Comparison of ENCODE assay signal across 16 cellular contexts in the genomic region with DNA sequence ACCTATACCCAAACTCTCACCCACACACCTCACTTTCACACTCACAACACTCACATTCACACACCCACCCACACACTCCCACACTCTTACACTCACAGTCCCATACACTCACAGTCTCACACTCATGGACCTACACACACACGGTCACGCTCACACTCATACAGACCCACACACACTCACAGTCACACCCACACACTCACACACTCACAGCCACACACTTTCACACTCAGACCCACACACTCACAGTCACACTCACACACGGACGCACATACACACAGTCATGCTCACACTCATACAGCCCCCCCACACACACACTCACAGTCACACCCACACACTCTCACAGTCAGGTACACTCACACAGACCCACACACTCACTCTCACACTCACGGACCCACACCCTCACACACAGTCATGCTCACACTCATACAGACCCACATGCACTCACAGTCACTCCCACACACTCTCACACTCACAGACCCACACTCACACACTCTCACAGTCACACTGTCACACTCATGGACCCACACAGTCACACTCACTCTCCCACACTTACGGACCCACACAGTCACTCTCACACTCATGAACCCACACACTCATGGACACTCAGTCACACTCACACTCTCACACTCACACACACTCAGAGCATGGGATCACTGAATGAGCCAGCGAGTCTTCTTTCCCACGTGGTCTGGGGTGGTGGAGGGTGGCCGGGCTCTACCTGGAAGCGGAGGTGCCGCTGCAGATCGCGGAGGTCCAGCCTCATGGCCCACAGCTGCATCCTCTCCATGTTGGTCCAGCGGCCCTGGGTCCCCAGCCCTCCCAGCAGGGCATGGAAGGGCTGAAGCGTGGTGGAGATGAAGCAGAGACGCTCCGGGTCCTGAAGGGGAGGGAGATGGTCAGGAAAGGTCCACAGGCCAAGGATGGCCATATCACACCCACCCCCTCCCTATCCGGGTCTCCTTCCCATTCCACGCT. TPM values are rescaled to one million over a fixed set of nuclear protein-coding genes. Genes with fewer than 3 reads are reported as not detected.
DNase-seq lines count a peak whose midpoint lies in the region; FAIRE-seq and TF ChIP-seq lines count a peak whose summit lies in the region.
"Had no signal": no experiment of that assay in that cellular context is flagged by ENCODE, and none has a peak within 500 bp of the region (broad histone marks: within the 10 kb centered on the region; RNA-seq: fewer than 3 reads in every experiment).

No MANE protein-coding gene starts in this region.

- no peaks in the 10 kb centered on the region for H4K20me1 ChIP-seq in OCI-LY3 (ENCODE audit: insufficient read depth, low read length)

- H2AK5ac ChIP-seq in neuronal stem cell (ENCODE audit: low read depth, low read length), result no peak overlapping the region

- peak overlapping the region; percentile 27 for H3K18ac ChIP-seq in neuronal stem cell (ENCODE audit: low read length)

- H2BK12ac ChIP-seq in neuronal stem cell (ENCODE audit: low read length), result peak overlapping the region; percentile 75

- no peak overlapping the region for H4K91ac ChIP-seq in neuronal stem cell (ENCODE audit: low read depth, low read length, poor library complexity)

- no peak overlapping the region for H3K27ac ChIP-seq in OCI-LY3 (ENCODE audit: low read length)
- H3K27ac ChIP-seq in neuronal stem cell (replicated peaks; ENCODE audit: low read length), result no peak overlapping the region
- H3K27ac ChIP-seq: A549, Peyer's patch had no signal

- H3K4me2 ChIP-seq in OCI-LY3 (ENCODE audit: low read length) (peak overlapping the region; percentile 19; the same call in 1 of the 2 replicates), neuronal stem cell (ENCODE audit: insufficient read depth, low read length, poor library complexity, severe bottlenecking) (no peak overlapping the region)
- H3K4me2 ChIP-seq: A549, GM23338 had no signal

- H3K23ac ChIP-seq in neuronal stem cell (ENCODE audit: low read depth, low read length, poor library complexity), result peak overlapping the region; percentile 91

- peaks cover 36% of the 10 kb centered on the region for H3K36me3 ChIP-seq in OCI-LY3 (replicated peaks; ENCODE audit: low read depth, low read length)
- no peaks in the 10 kb centered on the region for H3K36me3 ChIP-seq in neuronal stem cell (replicated peaks in 1 of 2; ENCODE audit: control insufficient read depth in 2 of 2, insufficient read depth in 2 of 2, low read length in 2 of 2)

- peak; percentile 88 for FAIRE-seq in GM12891 (lab: Jason Lieb, UNC)
- FAIRE-seq: A549, G401.6 had no signal

- DNase-seq in GM12891 (ENCODE audit: insufficient read length, low spot score) (no peak), neuronal stem cell (ENCODE audit: low spot score) (no peak), DMS53 treated with DMSO at 0.1 percent for 48 hours (lab: John Stamatoyannopoulos, UW; ENCODE audit: unreplicated experiment) (no peak), NCI-H2196 treated with DMSO at 0.1 percent for 48 hours (lab: John Stamatoyannopoulos, UW; ENCODE audit: unreplicated experiment) (no peak)
- no peak for DNase-seq in stimulated activated naive CD4-positive, alpha-beta T cell (lab: John Stamatoyannopoulos, UW)
- DNase-seq: C1 segment of cervical spinal cord, DND-41, NCI-H1048, NCI-H146, NCI-H2081, NCI-H510A treated with DMSO at 0.1 percent for 48 hours, Peyer's patch had no signal

- TF ChIP-seq POLR2A in GM12891 (IDR thresholded peaks at IDR 0.05; ENCODE audit: low read depth, low read length), result no peak

- no peaks in the 10 kb centered on the region for H3K9me3 ChIP-seq in OCI-LY3 (ENCODE audit: insufficient read depth, low read length)
- H3K9me3 ChIP-seq in neuronal stem cell (replicated peaks in 1 of 2; ENCODE audit: control insufficient read depth in 2 of 2, insufficient read depth in 1 of 2, low read depth in 1 of 2, low read length in 2 of 2), result no peaks in the 10 kb centered on the region
- H3K9me3 ChIP-seq: A549, Peyer's patch had no signal

- H2BK120ac ChIP-seq in neuronal stem cell (ENCODE audit: low read depth, low read length), result no peak overlapping the region

- H3K14ac ChIP-seq in neuronal stem cell (ENCODE audit: low read length), result peak overlapping the region; percentile 75

- H3K4me1 ChIP-seq in OCI-LY3 (ENCODE audit: low read length) (peaks cover 57% of the 10 kb centered on the region), neuronal stem cell (ENCODE audit: control insufficient read depth in 2 of 2, insufficient read depth in 1 of 2, low read depth in 1 of 2, low read length in 2 of 2) (no peaks in the 10 kb centered on the region)
- H3K4me1 ChIP-seq: A549, Peyer's patch had no signal

- no peak overlapping the region for H4K8ac ChIP-seq in neuronal stem cell (ENCODE audit: low read depth, low read length)

- H3K9ac ChIP-seq in OCI-LY3 (ENCODE audit: low read length), result no peak overlapping the region
- peak overlapping the region; percentile 78 for H3K9ac ChIP-seq in neuronal stem cell (ENCODE audit: low read depth, low read length, poor library complexity)

- H3K79me1 ChIP-seq in neuronal stem cell (ENCODE audit: low read depth, low read length), result peaks cover 4% of the 10 kb centered on the region

- H2BK5ac ChIP-seq in neuronal stem cell (ENCODE audit: low read length), result peak overlapping the region; percentile 48

- H2BK15ac ChIP-seq in neuronal stem cell (ENCODE audit: low read length), result peak overlapping the region; percentile 30

- H3K27me3 ChIP-seq in OCI-LY3 (ENCODE audit: low read depth, low read length) (no peaks in the 10 kb centered on the region), neuronal stem cell (ENCODE audit: control insufficient read depth in 3 of 3, insufficient read depth in 3 of 3, low read depth in 1 of 3, low read length in 3 of 3) (peaks cover 0 to 13% (median 4%) of the 10 kb centered on the region in 3 experiments)
- H3K27me3 ChIP-seq: Peyer's patch had no signal

- H3K4me3 ChIP-seq in OCI-LY3 (ENCODE audit: low read length) (no peak overlapping the region), neuronal stem cell (ENCODE audit: low read length in 2 of 2) (peak overlapping the region in 1 of 2 donors; percentile 55)
- H3K4me3 ChIP-seq: A549, GM23338, Peyer's patch had no signal

- no CpG with 5 or more reads among the region's 19 CpGs for WGBS in neuronal stem cell (ENCODE audit: extremely low coverage in 2 of 2, insufficient read length in 2 of 2, insufficient replicate concordance in 1 of 2), 2 donors

- H2AFZ ChIP-seq in OCI-LY3 (ENCODE audit: low read depth, low read length) (no peak overlapping the region), neuronal stem cell (ENCODE audit: low read length) (no peak overlapping the region)
- H2AFZ ChIP-seq: GM23338 had no signal

- no peak for TF ChIP-seq CTCF in OCI-LY3 (IDR thresholded peaks at IDR 0.05; ENCODE audit: low read depth, low read length)

- H3K79me2 ChIP-seq in OCI-LY3 (ENCODE audit: low read length), result peaks cover 55% of the 10 kb centered on the region

- H3K4ac ChIP-seq in neuronal stem cell (ENCODE audit: low read length), result peak overlapping the region; percentile 89

TF ChIP-seq in GM12891, 5 proteins besides CTCF, POLR2A, EP300 and RAD21:
- TF ChIP-seq POU2F2 (IDR thresholded peaks at IDR 0.05; ENCODE audit: low read depth, low read length) (peak; percentile 13; the same call in 1 of the 2 replicates), POLR2AphosphoS5 (IDR thresholded peaks at IDR 0.05; ENCODE audit: low read depth, low read length) (no peak)

RNA-seq across cellular contexts. Expression of gene IL27, which starts 5.1 kb away (rescaled TPM):
- polyA plus RNA-seq in GM12891 (2012; ENCODE audit: low read depth, missing spikeins), result 0.09 TPM
- not detected for polyA plus RNA-seq in neuronal stem cell (2013, experiment 1 of 2)
- not detected for polyA plus RNA-seq in neuronal stem cell (2013, experiment 2 of 2)
- polyA plus RNA-seq: A549, GM23338 had no signal

RNA-seq across cellular contexts. Expression of gene APOBR, which starts 7.1 kb away (rescaled TPM):
- polyA plus RNA-seq in GM12891 (2012; ENCODE audit: low read depth, missing spikeins), result 4.3 TPM
- polyA plus RNA-seq in neuronal stem cell (2013, experiment 1 of 2), result 0.01 TPM
- polyA plus RNA-seq in neuronal stem cell (2013, experiment 2 of 2), result 0.03 TPM
- polyA plus RNA-seq: GM23338 had no signal

RNA-seq across cellular contexts. Expression of gene CLN3, which starts 9.7 kb away (rescaled TPM):
- 12.8 TPM for polyA plus RNA-seq in GM12891 (2012; ENCODE audit: low read depth, missing spikeins)
- polyA plus RNA-seq in neuronal stem cell (2013, experiment 1 of 2), result 10.9 TPM
- polyA plus RNA-seq in neuronal stem cell (2013, experiment 2 of 2), result 11.3 TPM

RNA-seq across cellular contexts. Expression of gene NPIPB7, which starts 29.4 kb away (rescaled TPM):
- polyA plus RNA-seq in GM12891 (2012; ENCODE audit: low read depth, missing spikeins), result not detected
- polyA plus RNA-seq in neuronal stem cell (2013, experiment 1 of 2), result 0.17 TPM
- 0.07 TPM for polyA plus RNA-seq in neuronal stem cell (2013, experiment 2 of 2)

RNA-seq across cellular contexts. Expression of gene NUPR1, which starts 37.2 kb away (rescaled TPM):
- polyA plus RNA-seq in GM12891 (2012; ENCODE audit: low read depth, missing spikeins), result 0.01 TPM
- polyA plus RNA-seq in neuronal stem cell (2013, experiment 1 of 2), result 0.06 TPM
- 0.01 TPM for polyA plus RNA-seq in neuronal stem cell (2013, experiment 2 of 2)
